ENCODE assay signal across 1 cellular context in genomic region chr3:152300029-152300764, GRCh38.
TF ChIP-seq lines count a peak whose summit lies in the region.

No MANE protein-coding gene starts in this region.

TF ChIP-seq in WTC11, 78 proteins besides CTCF, POLR2A, EP300 and RAD21 (continued from another document):
- TF ChIP-seq, protein P1, sequence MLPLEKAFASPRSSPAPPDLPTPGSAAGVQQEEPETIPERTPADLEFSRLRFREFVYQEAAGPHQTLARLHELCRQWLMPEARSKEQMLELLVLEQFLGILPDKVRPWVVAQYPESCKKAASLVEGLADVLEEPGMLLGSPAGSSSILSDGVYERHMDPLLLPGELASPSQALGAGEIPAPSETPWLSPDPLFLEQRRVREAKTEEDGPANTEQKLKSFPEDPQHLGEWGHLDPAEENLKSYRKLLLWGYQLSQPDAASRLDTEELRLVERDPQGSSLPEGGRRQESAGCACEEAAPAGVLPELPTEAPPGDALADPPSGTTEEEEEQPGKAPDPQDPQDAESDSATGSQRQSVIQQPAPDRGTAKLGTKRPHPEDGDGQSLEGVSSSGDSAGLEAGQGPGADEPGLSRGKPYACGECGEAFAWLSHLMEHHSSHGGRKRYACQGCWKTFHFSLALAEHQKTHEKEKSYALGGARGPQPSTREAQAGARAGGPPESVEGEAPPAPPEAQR (CRISPR knock-in tag; IDR thresholded peaks at IDR 0.05) = no peak
- TF ChIP-seq JAZF1 (CRISPR knock-in tag; IDR thresholded peaks at IDR 0.05) (no peak), GRHL2 (CRISPR knock-in tag; IDR thresholded peaks at IDR 0.05; ENCODE audit: insufficient replicate concordance, severe bottlenecking) (no peak), TEAD4 (CRISPR knock-in tag; IDR thresholded peaks at IDR 0.05) (no peak), NFYB (CRISPR knock-in tag; conservative IDR thresholded peaks at IDR 0.05; ENCODE audit: low read depth) (no peak), GABPB1 (CRISPR knock-in tag; IDR thresholded peaks at IDR 0.05) (no peak), NR3C1 (CRISPR knock-in tag; conservative IDR thresholded peaks at IDR 0.05; ENCODE audit: low read depth) (no peak)
